Comparison of ENCODE assay signal across 15 cellular contexts in the genomic region with DNA sequence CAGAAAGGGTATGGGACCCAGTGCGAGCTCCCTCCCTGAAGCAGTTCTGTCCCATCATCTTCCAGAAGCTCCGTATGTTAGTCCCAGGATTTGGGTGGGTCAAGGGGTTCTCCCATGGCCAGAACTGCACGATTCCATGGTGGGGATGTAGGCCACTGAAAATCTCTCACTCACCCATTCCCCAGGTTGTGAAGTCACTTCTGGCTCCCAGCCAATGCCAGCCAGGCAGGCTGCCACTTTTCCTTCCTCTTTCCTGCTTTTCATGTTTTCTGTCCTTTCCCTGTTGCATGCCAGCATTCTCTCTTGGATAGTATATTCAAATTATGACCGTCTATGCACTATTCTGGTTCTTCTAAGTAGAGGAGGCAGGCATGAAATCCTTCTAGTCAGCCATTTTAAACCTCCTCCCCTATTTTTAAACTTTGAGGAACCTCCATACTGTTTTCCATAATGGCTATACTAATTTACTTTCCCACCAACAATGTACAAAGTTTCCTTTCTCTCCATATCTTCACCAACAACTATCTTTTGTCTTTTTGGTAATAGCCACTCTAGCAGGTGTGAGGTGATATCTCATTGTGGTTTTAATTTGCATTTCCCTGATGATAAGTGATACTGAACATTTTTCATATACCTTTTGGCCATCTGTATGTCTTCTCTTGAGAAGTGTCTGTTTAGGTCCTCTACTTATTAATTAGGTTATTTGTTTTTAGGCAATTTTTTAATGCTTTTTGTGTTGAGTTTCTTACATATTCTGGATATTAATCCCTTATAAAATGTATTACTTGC.
A peak's percentile ranks its signal among the peaks of the same experiment; 100 is the strongest.
DNase-seq lines count a peak whose midpoint lies in the region; ATAC-seq and TF ChIP-seq lines count a peak whose summit lies in the region.
"Had no signal": no experiment of that assay in that cellular context is flagged by ENCODE, and none has a peak within 500 bp of the region (broad histone marks: within the 10 kb centered on the region; RNA-seq: fewer than 3 reads in every experiment).

No MANE protein-coding gene starts in this region.

- no peaks in the 10 kb centered on the region for H3K36me3 ChIP-seq in aorta (ENCODE audit: control insufficient read depth in 1 of 2, insufficient read depth in 2 of 2, low read length in 1 of 2)
- H3K36me3 ChIP-seq: SJSA1 had no signal

- peak; percentile 24 for DNase-seq in CD1c-positive myeloid dendritic cell (ENCODE audit: extremely low spot score)
- no peak for DNase-seq in aorta
- no peak for DNase-seq in stimulated activated CD4-positive, alpha-beta T cell treated with anti-CD3 and anti-CD28 coated beads, Interleukin-12 subunit alpha, Interleukin-12 subunit beta, amount 100 ng/mL, for 4 hours
- no peak for DNase-seq in lower leg skin (ENCODE audit: low spot score in 2 of 2)
- no peak for DNase-seq in activated naive CD4-positive, alpha-beta T cell (lab: John Stamatoyannopoulos, UW)
- DNase-seq: activated CD8-positive, alpha-beta memory T cell treated with anti-CD3 and anti-CD28 coated beads, Interleukin-2, amount 50 U/mL, for 4 hours; activated naive CD8-positive, alpha-beta T cell treated with anti-CD3 and anti-CD28 coated beads, Interleukin-2, amount 10 ng/mL, durations not matched to agents 7 days and 5 days; GM23248; Kasumi-1; naive thymus-derived CD4-positive, alpha-beta T cell; stimulated activated naive CD4-positive, alpha-beta T cell treated with Interleukin-2 at 50 U/mL for 16 hours had no signal

- intact Hi-C loops in aorta (cut with DNase I): no loop called here
- intact Hi-C loops in lower leg skin (cut with DNase I; ENCODE audit: low total_unique reads): no loop called here

- H3K4me3 ChIP-seq in aorta (ENCODE audit: low read length in 2 of 2): no peak overlapping the region
- no peak overlapping the region for H3K4me3 ChIP-seq in lower leg skin (ENCODE audit: low read depth, poor library complexity, severe bottlenecking)
- H3K4me3 ChIP-seq: GM23248, SJSA1 had no signal

- 73 to 74% methylated on average over 4 of the region's 4 CpGs for WGBS in aorta, 2 donors
- 72% methylated on average over 4 of the region's 4 CpGs for WGBS in lower leg skin, 2 donors

- H3K4me1 ChIP-seq in aorta (ENCODE audit: control insufficient read depth in 1 of 2, insufficient read depth in 2 of 2, low read length in 2 of 2): no peaks in the 10 kb centered on the region
- H3K4me1 ChIP-seq: SJSA1 had no signal

- H3K27me3 ChIP-seq in aorta (ENCODE audit: control insufficient read depth in 1 of 2, insufficient read depth in 2 of 2, low read length in 1 of 2): no peaks in the 10 kb centered on the region
- H3K27me3 ChIP-seq: SJSA1 had no signal

- no peaks in the 10 kb centered on the region for H3K9me3 ChIP-seq in aorta (ENCODE audit: control insufficient read depth, low read length)
- H3K9me3 ChIP-seq: SJSA1 had no signal

- TF ChIP-seq CTCF in lower leg skin (IDR thresholded peaks at IDR 0.05): no peak

- ATAC-seq in GM19043 (IDR thresholded peaks at IDR 0.05; ENCODE audit: low read depth, unreplicated experiment): peak; percentile 33
- peak; percentile 29 for ATAC-seq in GM21786 (IDR thresholded peaks at IDR 0.05; ENCODE audit: unreplicated experiment)
- ATAC-seq in HG03378 (IDR thresholded peaks at IDR 0.05; ENCODE audit: unreplicated experiment): peak; percentile 28
- ATAC-seq in aorta (ENCODE audit: low FRiP score): no peak
- ATAC-seq: naive thymus-derived CD4-positive, alpha-beta T cell had no signal

- no peak overlapping the region for H3K27ac ChIP-seq in aorta (ENCODE audit: low read depth in 1 of 2, low read length in 2 of 2)
- H3K27ac ChIP-seq: GM23248, SJSA1 had no signal

- no peak for TF ChIP-seq POLR2A in lower leg skin (IDR thresholded peaks at IDR 0.05)
